1 cellular context compared by ENCODE assay signal in genomic region chr14:38207830-38208815, GRCh38.
A peak's percentile ranks its signal among the peaks of the same experiment; 100 is the strongest.
TF ChIP-seq lines count a peak whose summit lies in the region.

A gene with protein sequence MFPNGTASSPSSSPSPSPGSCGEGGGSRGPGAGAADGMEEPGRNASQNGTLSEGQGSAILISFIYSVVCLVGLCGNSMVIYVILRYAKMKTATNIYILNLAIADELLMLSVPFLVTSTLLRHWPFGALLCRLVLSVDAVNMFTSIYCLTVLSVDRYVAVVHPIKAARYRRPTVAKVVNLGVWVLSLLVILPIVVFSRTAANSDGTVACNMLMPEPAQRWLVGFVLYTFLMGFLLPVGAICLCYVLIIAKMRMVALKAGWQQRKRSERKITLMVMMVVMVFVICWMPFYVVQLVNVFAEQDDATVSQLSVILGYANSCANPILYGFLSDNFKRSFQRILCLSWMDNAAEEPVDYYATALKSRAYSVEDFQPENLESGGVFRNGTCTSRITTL (plus strand): TSS chr14:38207904. CDS start chr14:38209390, 1,486 bp downstream.

TF ChIP-seq in HepG2, 621 proteins besides CTCF, POLR2A, EP300 and RAD21 (continued from another document and continues in another):
- no peak for TF ChIP-seq MLX (CRISPR knock-in tag; IDR thresholded peaks at IDR 0.05)
- no peak for TF ChIP-seq ZNF782 (CRISPR knock-in tag; IDR thresholded peaks at IDR 0.05; ENCODE audit: borderline replicate concordance)
- TF ChIP-seq ZEB1 (IDR thresholded peaks at IDR 0.05; ENCODE audit: insufficient replicate concordance, low read depth) = no peak
- TF ChIP-seq, protein P1, sequence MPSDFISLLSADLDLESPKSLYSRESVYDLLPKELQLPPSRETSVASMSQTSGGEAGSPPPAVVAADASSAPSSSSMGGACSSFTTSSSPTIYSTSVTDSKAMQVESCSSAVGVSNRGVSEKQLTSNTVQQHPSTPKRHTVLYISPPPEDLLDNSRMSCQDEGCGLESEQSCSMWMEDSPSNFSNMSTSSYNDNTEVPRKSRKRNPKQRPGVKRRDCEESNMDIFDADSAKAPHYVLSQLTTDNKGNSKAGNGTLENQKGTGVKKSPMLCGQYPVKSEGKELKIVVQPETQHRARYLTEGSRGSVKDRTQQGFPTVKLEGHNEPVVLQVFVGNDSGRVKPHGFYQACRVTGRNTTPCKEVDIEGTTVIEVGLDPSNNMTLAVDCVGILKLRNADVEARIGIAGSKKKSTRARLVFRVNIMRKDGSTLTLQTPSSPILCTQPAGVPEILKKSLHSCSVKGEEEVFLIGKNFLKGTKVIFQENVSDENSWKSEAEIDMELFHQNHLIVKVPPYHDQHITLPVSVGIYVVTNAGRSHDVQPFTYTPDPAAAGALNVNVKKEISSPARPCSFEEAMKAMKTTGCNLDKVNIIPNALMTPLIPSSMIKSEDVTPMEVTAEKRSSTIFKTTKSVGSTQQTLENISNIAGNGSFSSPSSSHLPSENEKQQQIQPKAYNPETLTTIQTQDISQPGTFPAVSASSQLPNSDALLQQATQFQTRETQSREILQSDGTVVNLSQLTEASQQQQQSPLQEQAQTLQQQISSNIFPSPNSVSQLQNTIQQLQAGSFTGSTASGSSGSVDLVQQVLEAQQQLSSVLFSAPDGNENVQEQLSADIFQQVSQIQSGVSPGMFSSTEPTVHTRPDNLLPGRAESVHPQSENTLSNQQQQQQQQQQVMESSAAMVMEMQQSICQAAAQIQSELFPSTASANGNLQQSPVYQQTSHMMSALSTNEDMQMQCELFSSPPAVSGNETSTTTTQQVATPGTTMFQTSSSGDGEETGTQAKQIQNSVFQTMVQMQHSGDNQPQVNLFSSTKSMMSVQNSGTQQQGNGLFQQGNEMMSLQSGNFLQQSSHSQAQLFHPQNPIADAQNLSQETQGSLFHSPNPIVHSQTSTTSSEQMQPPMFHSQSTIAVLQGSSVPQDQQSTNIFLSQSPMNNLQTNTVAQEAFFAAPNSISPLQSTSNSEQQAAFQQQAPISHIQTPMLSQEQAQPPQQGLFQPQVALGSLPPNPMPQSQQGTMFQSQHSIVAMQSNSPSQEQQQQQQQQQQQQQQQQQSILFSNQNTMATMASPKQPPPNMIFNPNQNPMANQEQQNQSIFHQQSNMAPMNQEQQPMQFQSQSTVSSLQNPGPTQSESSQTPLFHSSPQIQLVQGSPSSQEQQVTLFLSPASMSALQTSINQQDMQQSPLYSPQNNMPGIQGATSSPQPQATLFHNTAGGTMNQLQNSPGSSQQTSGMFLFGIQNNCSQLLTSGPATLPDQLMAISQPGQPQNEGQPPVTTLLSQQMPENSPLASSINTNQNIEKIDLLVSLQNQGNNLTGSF (CRISPR knock-in tag; IDR thresholded peaks at IDR 0.05) = no peak; the same call in 1 of the 2 replicates
- no peak for TF ChIP-seq ZNF710 (CRISPR knock-in tag; IDR thresholded peaks at IDR 0.05; ENCODE audit: borderline replicate concordance)
- TF ChIP-seq SP1 (IDR thresholded peaks at IDR 0.05) = no peak
- TF ChIP-seq SP1 (CRISPR knock-in tag; IDR thresholded peaks at IDR 0.05) = no peak
- TF ChIP-seq ZNF773 (CRISPR knock-in tag; IDR thresholded peaks at IDR 0.05; ENCODE audit: borderline replicate concordance) = no peak
- TF ChIP-seq PAF1 (CRISPR knock-in tag; IDR thresholded peaks at IDR 0.05) = no peak
- no peak for TF ChIP-seq FOSL1 (CRISPR knock-in tag; IDR thresholded peaks at IDR 0.05; ENCODE audit: borderline replicate concordance)
- TF ChIP-seq NFKB2 (CRISPR knock-in tag; IDR thresholded peaks at IDR 0.05; ENCODE audit: borderline replicate concordance) = peak; percentile 22
- TF ChIP-seq ONECUT2 (CRISPR knock-in tag; IDR thresholded peaks at IDR 0.05) = no peak
- TF ChIP-seq HMGXB4 (CRISPR knock-in tag; IDR thresholded peaks at IDR 0.05; ENCODE audit: borderline replicate concordance in 1 of 2, low read depth in 1 of 2) = no peak
- TF ChIP-seq FOXP1 (IDR thresholded peaks at IDR 0.05) = no peak
- TF ChIP-seq FOXP1 (CRISPR knock-in tag; IDR thresholded peaks at IDR 0.05) = no peak
- no peak for TF ChIP-seq E2F5 (CRISPR knock-in tag; conservative IDR thresholded peaks at IDR 0.05)
- TF ChIP-seq SRSF1 (optimal IDR thresholded peaks at IDR 0.05; ENCODE audit: low read depth, low read length) = peak; percentile 41
- no peak for TF ChIP-seq GMEB2 (CRISPR knock-in tag; IDR thresholded peaks at IDR 0.05; ENCODE audit: low read depth)
- TF ChIP-seq ZMYM3 (CRISPR knock-in tag; IDR thresholded peaks at IDR 0.05) = no peak
- TF ChIP-seq LCORL (IDR thresholded peaks at IDR 0.05) = no peak
- TF ChIP-seq LCORL (CRISPR knock-in tag; IDR thresholded peaks at IDR 0.05) = no peak
- no peak for TF ChIP-seq NR2F2 (IDR thresholded peaks at IDR 0.05; ENCODE audit: borderline replicate concordance, low read depth)
- no peak for TF ChIP-seq FOXJ3 (CRISPR knock-in tag; IDR thresholded peaks at IDR 0.05; ENCODE audit: borderline replicate concordance)
- peak; percentile 91 for TF ChIP-seq ZNF800 (CRISPR knock-in tag; IDR thresholded peaks at IDR 0.05)
- TF ChIP-seq EZH2 (conservative IDR thresholded peaks at IDR 0.05; ENCODE audit: low read depth, low read length) = peak; percentile 94; the same call in 1 of the 2 replicates
- no peak for TF ChIP-seq PAX8 (CRISPR knock-in tag; IDR thresholded peaks at IDR 0.05; ENCODE audit: borderline replicate concordance)
- no peak for TF ChIP-seq SP5 (CRISPR knock-in tag; IDR thresholded peaks at IDR 0.05; ENCODE audit: borderline replicate concordance, low read depth)
- no peak for TF ChIP-seq ZNF460 (CRISPR knock-in tag; IDR thresholded peaks at IDR 0.05; ENCODE audit: borderline replicate concordance)
- no peak for TF ChIP-seq POGZ (CRISPR knock-in tag; IDR thresholded peaks at IDR 0.05)
- no peak for TF ChIP-seq YY1 (IDR thresholded peaks at IDR 0.05; ENCODE audit: insufficient read depth, insufficient replicate concordance, low read depth, low read length)
- no peak for TF ChIP-seq ZFP37 (CRISPR knock-in tag; IDR thresholded peaks at IDR 0.05; ENCODE audit: borderline replicate concordance)
- no peak for TF ChIP-seq DMAP1 (CRISPR knock-in tag; IDR thresholded peaks at IDR 0.05)
- TF ChIP-seq, protein P2, sequence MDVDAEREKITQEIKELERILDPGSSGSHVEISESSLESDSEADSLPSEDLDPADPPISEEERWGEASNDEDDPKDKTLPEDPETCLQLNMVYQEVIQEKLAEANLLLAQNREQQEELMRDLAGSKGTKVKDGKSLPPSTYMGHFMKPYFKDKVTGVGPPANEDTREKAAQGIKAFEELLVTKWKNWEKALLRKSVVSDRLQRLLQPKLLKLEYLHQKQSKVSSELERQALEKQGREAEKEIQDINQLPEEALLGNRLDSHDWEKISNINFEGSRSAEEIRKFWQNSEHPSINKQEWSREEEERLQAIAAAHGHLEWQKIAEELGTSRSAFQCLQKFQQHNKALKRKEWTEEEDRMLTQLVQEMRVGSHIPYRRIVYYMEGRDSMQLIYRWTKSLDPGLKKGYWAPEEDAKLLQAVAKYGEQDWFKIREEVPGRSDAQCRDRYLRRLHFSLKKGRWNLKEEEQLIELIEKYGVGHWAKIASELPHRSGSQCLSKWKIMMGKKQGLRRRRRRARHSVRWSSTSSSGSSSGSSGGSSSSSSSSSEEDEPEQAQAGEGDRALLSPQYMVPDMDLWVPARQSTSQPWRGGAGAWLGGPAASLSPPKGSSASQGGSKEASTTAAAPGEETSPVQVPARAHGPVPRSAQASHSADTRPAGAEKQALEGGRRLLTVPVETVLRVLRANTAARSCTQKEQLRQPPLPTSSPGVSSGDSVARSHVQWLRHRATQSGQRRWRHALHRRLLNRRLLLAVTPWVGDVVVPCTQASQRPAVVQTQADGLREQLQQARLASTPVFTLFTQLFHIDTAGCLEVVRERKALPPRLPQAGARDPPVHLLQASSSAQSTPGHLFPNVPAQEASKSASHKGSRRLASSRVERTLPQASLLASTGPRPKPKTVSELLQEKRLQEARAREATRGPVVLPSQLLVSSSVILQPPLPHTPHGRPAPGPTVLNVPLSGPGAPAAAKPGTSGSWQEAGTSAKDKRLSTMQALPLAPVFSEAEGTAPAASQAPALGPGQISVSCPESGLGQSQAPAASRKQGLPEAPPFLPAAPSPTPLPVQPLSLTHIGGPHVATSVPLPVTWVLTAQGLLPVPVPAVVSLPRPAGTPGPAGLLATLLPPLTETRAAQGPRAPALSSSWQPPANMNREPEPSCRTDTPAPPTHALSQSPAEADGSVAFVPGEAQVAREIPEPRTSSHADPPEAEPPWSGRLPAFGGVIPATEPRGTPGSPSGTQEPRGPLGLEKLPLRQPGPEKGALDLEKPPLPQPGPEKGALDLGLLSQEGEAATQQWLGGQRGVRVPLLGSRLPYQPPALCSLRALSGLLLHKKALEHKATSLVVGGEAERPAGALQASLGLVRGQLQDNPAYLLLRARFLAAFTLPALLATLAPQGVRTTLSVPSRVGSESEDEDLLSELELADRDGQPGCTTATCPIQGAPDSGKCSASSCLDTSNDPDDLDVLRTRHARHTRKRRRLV (CRISPR knock-in tag; IDR thresholded peaks at IDR 0.05) = no peak
- no peak for TF ChIP-seq NONO (IDR thresholded peaks at IDR 0.05)
- TF ChIP-seq NONO (CRISPR knock-in tag; conservative IDR thresholded peaks at IDR 0.05) = 0 out of 2 replicates have a peak, but pooled peaks have one; percentile 34
- no peak for TF ChIP-seq JUN (CRISPR knock-in tag; IDR thresholded peaks at IDR 0.05)
- TF ChIP-seq ZNF329 (CRISPR knock-in tag; IDR thresholded peaks at IDR 0.05; ENCODE audit: low read depth) = no peak
- TF ChIP-seq ZIK1 (CRISPR knock-in tag; IDR thresholded peaks at IDR 0.05; ENCODE audit: borderline replicate concordance, low read depth) = peak; percentile 18; the same call in 1 of the 2 replicates
- no peak for TF ChIP-seq ZBTB7A (CRISPR knock-in tag; IDR thresholded peaks at IDR 0.05)
- no peak for TF ChIP-seq ZFP1 (CRISPR knock-in tag; IDR thresholded peaks at IDR 0.05)
- no peak for TF ChIP-seq ZNF550 (CRISPR knock-in tag; IDR thresholded peaks at IDR 0.05; ENCODE audit: borderline replicate concordance)
- TF ChIP-seq ZBTB3 (CRISPR knock-in tag; IDR thresholded peaks at IDR 0.05; ENCODE audit: borderline replicate concordance, low read depth) = no peak
- TF ChIP-seq KAT2B (IDR thresholded peaks at IDR 0.05; ENCODE audit: borderline replicate concordance, low read depth, low read length) = no peak
- TF ChIP-seq CREB1 (IDR thresholded peaks at IDR 0.05) = no peak
- TF ChIP-seq CREB1 (CRISPR knock-in tag; IDR thresholded peaks at IDR 0.05) = no peak
- TF ChIP-seq HMGA1 (CRISPR knock-in tag; conservative IDR thresholded peaks at IDR 0.05) = no peak
